Comparison of ENCODE assay signal across 1 cellular context in the genomic region with DNA sequence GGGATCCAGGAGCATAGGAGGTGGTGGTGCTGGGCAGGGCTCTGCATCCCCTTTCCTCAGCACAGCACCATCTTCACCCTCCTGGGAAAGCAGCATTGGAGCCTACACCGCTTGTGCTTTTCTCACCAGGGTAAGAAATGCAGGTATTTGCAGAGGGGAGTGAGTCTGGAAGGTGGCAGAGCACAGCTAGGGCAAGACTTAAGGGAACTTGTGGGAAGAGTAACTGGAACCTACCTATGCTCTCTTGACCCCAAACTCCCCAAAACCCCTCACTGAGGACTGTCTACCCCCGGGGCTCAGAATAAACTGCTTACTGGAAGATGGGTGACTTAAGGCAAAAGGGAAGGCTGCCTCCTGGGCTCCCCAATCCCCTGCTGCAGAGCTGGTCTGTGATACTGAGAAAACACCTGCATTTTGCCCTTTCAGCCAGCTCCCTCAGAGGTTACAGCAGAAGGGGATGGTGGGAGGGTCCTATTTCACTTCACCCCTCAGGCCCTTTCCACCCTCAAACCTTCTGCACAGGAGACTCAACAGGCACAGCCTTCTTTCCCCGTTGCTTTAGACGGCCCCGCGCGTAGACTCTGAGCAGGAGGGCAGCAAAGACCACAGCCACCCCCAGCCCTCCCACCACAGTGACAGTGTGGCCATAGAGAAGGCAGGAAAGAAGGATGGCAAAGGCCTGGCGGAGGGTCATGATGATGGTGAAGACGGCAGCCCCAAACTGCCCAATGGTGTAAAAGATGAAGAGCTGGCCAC.
TF ChIP-seq lines count a peak whose summit lies in the region.

No MANE protein-coding gene starts in this region.

TF ChIP-seq in WTC11, 78 proteins besides CTCF, POLR2A, EP300 and RAD21 (continued from another document):
- TF ChIP-seq, protein P1, sequence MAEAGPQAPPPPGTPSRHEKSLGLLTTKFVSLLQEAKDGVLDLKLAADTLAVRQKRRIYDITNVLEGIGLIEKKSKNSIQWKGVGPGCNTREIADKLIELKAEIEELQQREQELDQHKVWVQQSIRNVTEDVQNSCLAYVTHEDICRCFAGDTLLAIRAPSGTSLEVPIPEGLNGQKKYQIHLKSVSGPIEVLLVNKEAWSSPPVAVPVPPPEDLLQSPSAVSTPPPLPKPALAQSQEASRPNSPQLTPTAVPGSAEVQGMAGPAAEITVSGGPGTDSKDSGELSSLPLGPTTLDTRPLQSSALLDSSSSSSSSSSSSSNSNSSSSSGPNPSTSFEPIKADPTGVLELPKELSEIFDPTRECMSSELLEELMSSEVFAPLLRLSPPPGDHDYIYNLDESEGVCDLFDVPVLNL (CRISPR knock-in tag; IDR thresholded peaks at IDR 0.05; ENCODE audit: borderline replicate concordance, low read depth), result no peak; the same call in 1 of the 2 replicates
- TF ChIP-seq FOXP1 (CRISPR knock-in tag; IDR thresholded peaks at IDR 0.05; ENCODE audit: borderline replicate concordance) (0 out of 2 replicates have a peak, but pooled peaks have one; percentile 21), OVOL2 (CRISPR knock-in tag; IDR thresholded peaks at IDR 0.05; ENCODE audit: borderline replicate concordance) (no peak), JUN (CRISPR knock-in tag; IDR thresholded peaks at IDR 0.05) (no peak), GABPB1 (CRISPR knock-in tag; IDR thresholded peaks at IDR 0.05) (no peak), NFYB (CRISPR knock-in tag; conservative IDR thresholded peaks at IDR 0.05; ENCODE audit: low read depth) (no peak), ZNF671 (CRISPR knock-in tag; IDR thresholded peaks at IDR 0.05) (peak; percentile 93), NFE2L1 (CRISPR knock-in tag; IDR thresholded peaks at IDR 0.05) (peak; percentile 9; the same call in 1 of the 2 replicates), ATF1 (CRISPR knock-in tag; IDR thresholded peaks at IDR 0.05) (no peak), ESRRA (CRISPR knock-in tag; IDR thresholded peaks at IDR 0.05; ENCODE audit: borderline replicate concordance) (no peak), ZNF416 (CRISPR knock-in tag; IDR thresholded peaks at IDR 0.05) (peak; percentile 81), MYBL2 (CRISPR knock-in tag; IDR thresholded peaks at IDR 0.05) (peak; percentile 52; the same call in 1 of the 2 replicates)
- TF ChIP-seq, protein P2, sequence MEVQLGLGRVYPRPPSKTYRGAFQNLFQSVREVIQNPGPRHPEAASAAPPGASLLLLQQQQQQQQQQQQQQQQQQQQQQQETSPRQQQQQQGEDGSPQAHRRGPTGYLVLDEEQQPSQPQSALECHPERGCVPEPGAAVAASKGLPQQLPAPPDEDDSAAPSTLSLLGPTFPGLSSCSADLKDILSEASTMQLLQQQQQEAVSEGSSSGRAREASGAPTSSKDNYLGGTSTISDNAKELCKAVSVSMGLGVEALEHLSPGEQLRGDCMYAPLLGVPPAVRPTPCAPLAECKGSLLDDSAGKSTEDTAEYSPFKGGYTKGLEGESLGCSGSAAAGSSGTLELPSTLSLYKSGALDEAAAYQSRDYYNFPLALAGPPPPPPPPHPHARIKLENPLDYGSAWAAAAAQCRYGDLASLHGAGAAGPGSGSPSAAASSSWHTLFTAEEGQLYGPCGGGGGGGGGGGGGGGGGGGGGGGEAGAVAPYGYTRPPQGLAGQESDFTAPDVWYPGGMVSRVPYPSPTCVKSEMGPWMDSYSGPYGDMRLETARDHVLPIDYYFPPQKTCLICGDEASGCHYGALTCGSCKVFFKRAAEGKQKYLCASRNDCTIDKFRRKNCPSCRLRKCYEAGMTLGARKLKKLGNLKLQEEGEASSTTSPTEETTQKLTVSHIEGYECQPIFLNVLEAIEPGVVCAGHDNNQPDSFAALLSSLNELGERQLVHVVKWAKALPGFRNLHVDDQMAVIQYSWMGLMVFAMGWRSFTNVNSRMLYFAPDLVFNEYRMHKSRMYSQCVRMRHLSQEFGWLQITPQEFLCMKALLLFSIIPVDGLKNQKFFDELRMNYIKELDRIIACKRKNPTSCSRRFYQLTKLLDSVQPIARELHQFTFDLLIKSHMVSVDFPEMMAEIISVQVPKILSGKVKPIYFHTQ (CRISPR knock-in tag; IDR thresholded peaks at IDR 0.05), result peak; percentile 76; the same call in 1 of the 2 replicates
- TF ChIP-seq, protein P3, sequence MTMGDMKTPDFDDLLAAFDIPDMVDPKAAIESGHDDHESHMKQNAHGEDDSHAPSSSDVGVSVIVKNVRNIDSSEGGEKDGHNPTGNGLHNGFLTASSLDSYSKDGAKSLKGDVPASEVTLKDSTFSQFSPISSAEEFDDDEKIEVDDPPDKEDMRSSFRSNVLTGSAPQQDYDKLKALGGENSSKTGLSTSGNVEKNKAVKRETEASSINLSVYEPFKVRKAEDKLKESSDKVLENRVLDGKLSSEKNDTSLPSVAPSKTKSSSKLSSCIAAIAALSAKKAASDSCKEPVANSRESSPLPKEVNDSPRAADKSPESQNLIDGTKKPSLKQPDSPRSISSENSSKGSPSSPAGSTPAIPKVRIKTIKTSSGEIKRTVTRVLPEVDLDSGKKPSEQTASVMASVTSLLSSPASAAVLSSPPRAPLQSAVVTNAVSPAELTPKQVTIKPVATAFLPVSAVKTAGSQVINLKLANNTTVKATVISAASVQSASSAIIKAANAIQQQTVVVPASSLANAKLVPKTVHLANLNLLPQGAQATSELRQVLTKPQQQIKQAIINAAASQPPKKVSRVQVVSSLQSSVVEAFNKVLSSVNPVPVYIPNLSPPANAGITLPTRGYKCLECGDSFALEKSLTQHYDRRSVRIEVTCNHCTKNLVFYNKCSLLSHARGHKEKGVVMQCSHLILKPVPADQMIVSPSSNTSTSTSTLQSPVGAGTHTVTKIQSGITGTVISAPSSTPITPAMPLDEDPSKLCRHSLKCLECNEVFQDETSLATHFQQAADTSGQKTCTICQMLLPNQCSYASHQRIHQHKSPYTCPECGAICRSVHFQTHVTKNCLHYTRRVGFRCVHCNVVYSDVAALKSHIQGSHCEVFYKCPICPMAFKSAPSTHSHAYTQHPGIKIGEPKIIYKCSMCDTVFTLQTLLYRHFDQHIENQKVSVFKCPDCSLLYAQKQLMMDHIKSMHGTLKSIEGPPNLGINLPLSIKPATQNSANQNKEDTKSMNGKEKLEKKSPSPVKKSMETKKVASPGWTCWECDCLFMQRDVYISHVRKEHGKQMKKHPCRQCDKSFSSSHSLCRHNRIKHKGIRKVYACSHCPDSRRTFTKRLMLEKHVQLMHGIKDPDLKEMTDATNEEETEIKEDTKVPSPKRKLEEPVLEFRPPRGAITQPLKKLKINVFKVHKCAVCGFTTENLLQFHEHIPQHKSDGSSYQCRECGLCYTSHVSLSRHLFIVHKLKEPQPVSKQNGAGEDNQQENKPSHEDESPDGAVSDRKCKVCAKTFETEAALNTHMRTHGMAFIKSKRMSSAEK (CRISPR knock-in tag; IDR thresholded peaks at IDR 0.05; ENCODE audit: borderline replicate concordance), result peak; percentile 65
- TF ChIP-seq, protein P4, sequence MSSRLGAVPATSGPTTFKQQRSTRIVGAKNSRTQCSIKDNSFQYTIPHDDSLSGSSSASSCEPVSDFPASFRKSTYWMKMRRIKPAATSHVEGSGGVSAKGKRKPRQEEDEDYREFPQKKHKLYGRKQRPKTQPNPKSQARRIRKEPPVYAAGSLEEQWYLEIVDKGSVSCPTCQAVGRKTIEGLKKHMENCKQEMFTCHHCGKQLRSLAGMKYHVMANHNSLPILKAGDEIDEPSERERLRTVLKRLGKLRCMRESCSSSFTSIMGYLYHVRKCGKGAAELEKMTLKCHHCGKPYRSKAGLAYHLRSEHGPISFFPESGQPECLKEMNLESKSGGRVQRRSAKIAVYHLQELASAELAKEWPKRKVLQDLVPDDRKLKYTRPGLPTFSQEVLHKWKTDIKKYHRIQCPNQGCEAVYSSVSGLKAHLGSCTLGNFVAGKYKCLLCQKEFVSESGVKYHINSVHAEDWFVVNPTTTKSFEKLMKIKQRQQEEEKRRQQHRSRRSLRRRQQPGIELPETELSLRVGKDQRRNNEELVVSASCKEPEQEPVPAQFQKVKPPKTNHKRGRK (CRISPR knock-in tag; IDR thresholded peaks at IDR 0.05; ENCODE audit: borderline replicate concordance), result 0 out of 2 replicates have a peak, but pooled peaks have one; percentile 22
